1 cellular context compared by ENCODE assay signal in the genomic region with DNA sequence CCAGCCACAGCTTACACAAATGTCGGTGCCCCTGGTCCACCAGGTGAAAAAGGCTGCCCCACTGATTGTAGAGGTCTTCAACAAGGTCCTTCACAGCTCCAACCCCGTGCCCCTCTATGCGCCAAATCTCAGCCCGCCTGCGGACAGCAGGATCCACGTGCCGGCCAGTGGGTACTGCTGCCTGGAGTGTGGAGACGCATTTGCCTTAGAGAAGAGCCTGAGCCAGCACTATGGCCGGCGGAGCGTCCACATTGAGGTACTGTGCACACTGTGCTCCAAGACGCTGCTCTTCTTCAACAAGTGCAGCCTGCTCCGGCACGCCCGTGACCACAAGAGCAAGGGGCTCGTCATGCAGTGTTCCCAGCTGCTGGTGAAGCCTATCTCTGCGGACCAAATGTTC.
TF ChIP-seq lines count a peak whose summit lies in the region.

No MANE protein-coding gene starts in this region.

TF ChIP-seq in HepG2, 621 proteins besides CTCF, POLR2A, EP300 and RAD21:
- TF ChIP-seq DDIT3 (CRISPR knock-in tag; IDR thresholded peaks at IDR 0.05) (no peak), AGO2 (optimal IDR thresholded peaks at IDR 0.05; ENCODE audit: low read depth, low read length) (peak; percentile 61)
